Comparison of ENCODE assay signal across 1 cellular context in genomic region chr7:35801392-35802101, GRCh38.
TF ChIP-seq lines count a peak whose summit lies in the region.

No MANE protein-coding gene starts in this region.

TF ChIP-seq in K562, 482 proteins besides CTCF, POLR2A, EP300 and RAD21 (continued from another document and continues in another):
- TF ChIP-seq, protein P1, sequence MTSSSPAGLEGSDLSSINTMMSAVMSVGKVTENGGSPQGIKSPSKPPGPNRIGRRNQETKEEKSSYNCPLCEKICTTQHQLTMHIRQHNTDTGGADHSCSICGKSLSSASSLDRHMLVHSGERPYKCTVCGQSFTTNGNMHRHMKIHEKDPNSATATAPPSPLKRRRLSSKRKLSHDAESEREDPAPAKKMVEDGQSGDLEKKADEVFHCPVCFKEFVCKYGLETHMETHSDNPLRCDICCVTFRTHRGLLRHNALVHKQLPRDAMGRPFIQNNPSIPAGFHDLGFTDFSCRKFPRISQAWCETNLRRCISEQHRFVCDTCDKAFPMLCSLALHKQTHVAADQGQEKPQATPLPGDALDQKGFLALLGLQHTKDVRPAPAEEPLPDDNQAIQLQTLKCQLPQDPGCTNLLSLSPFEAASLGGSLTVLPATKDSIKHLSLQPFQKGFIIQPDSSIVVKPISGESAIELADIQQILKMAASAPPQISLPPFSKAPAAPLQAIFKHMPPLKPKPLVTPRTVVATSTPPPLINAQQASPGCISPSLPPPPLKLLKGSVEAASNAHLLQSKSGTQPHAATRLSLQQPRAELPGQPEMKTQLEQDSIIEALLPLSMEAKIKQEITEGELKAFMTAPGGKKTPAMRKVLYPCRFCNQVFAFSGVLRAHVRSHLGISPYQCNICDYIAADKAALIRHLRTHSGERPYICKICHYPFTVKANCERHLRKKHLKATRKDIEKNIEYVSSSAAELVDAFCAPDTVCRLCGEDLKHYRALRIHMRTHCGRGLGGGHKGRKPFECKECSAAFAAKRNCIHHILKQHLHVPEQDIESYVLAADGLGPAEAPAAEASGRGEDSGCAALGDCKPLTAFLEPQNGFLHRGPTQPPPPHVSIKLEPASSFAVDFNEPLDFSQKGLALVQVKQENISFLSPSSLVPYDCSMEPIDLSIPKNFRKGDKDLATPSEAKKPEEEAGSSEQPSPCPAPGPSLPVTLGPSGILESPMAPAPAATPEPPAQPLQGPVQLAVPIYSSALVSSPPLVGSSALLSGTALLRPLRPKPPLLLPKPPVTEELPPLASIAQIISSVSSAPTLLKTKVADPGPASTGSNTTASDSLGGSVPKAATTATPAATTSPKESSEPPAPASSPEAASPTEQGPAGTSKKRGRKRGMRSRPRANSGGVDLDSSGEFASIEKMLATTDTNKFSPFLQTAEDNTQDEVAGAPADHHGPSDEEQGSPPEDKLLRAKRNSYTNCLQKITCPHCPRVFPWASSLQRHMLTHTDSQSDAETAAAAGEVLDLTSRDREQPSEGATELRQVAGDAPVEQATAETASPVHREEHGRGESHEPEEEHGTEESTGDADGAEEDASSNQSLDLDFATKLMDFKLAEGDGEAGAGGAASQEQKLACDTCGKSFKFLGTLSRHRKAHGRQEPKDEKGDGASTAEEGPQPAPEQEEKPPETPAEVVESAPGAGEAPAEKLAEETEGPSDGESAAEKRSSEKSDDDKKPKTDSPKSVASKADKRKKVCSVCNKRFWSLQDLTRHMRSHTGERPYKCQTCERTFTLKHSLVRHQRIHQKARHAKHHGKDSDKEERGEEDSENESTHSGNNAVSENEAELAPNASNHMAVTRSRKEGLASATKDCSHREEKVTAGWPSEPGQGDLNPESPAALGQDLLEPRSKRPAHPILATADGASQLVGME (CRISPR knock-in tag; IDR thresholded peaks at IDR 0.05) = peak; percentile 20; the same call in 1 of the 2 replicates
- TF ChIP-seq ZFP30 (CRISPR knock-in tag; IDR thresholded peaks at IDR 0.05; ENCODE audit: borderline replicate concordance) (no peak), ETV1 (tag; conservative IDR thresholded peaks at IDR 0.05; ENCODE audit: low read depth) (no peak), BCOR (IDR thresholded peaks at IDR 0.05) (peak; percentile 55; the same call in 1 of the 2 replicates), ELK3 (CRISPR knock-in tag; IDR thresholded peaks at IDR 0.05) (no peak), ZNF699 (CRISPR knock-in tag; IDR thresholded peaks at IDR 0.05; ENCODE audit: insufficient replicate concordance) (no peak), CSDE1 (IDR thresholded peaks at IDR 0.05) (no peak), ILF3 (IDR thresholded peaks at IDR 0.05; ENCODE audit: borderline replicate concordance) (no peak), ZNF253 (CRISPR knock-in tag; conservative IDR thresholded peaks at IDR 0.05) (no peak), TARDBP (IDR thresholded peaks at IDR 0.05) (no peak), SMARCC2 (IDR thresholded peaks at IDR 0.05; ENCODE audit: low read depth) (no peak), MTA1 (IDR thresholded peaks at IDR 0.05; ENCODE audit: borderline replicate concordance) (no peak), FUS (optimal IDR thresholded peaks at IDR 0.05; ENCODE audit: low read depth, low read length) (no peak), ZNF511 (CRISPR knock-in tag; IDR thresholded peaks at IDR 0.05) (no peak; the same call in 1 of the 2 replicates), TCF15 (CRISPR knock-in tag; IDR thresholded peaks at IDR 0.05) (no peak), MEF2A (IDR thresholded peaks at IDR 0.05; ENCODE audit: control insufficient read depth, low read depth, low read length) (no peak), ZNF518B (CRISPR knock-in tag; IDR thresholded peaks at IDR 0.05) (no peak), KAT7 (CRISPR knock-in tag; IDR thresholded peaks at IDR 0.05; ENCODE audit: borderline replicate concordance) (0 out of 2 replicates have a peak, but pooled peaks have one; percentile 19), SIX5 (IDR thresholded peaks at IDR 0.05; ENCODE audit: borderline replicate concordance in 1 of 2, insufficient read depth in 1 of 2, low read depth in 1 of 2, low read length in 2 of 2) (no peak), YY1 (IDR thresholded peaks at IDR 0.05; ENCODE audit: borderline replicate concordance in 1 of 3, control insufficient read depth in 1 of 3, extremely low read depth in 1 of 3, insufficient read depth in 3 of 3, insufficient read length in 1 of 3, insufficient replicate concordance in 2 of 3, low read depth in 1 of 3, low read length in 2 of 3) (no peak), MXI1 (IDR thresholded peaks at IDR 0.05; ENCODE audit: low read depth, low read length) (no peak), NFE2L1 (tag; IDR thresholded peaks at IDR 0.05; ENCODE audit: borderline replicate concordance, low read depth) (no peak), NR4A1 (CRISPR knock-in tag; IDR thresholded peaks at IDR 0.05) (no peak), NR4A1 (tag; IDR thresholded peaks at IDR 0.05) (no peak), ZFP36 (IDR thresholded peaks at IDR 0.05; ENCODE audit: low read depth, low read length, partially characterized antibody) (no peak), SNIP1 (IDR thresholded peaks at IDR 0.05; ENCODE audit: low read depth) (no peak), ZNF79 (CRISPR knock-in tag; IDR thresholded peaks at IDR 0.05; ENCODE audit: low read depth) (no peak), TCFL5 (CRISPR knock-in tag; conservative IDR thresholded peaks at IDR 0.05) (no peak), CBFA2T3 (IDR thresholded peaks at IDR 0.05) (no peak), ZKSCAN3 (CRISPR knock-in tag; IDR thresholded peaks at IDR 0.05) (no peak), TGIF2 (CRISPR knock-in tag; IDR thresholded peaks at IDR 0.05) (no peak), SAFB (IDR thresholded peaks at IDR 0.05; ENCODE audit: borderline replicate concordance, low read depth, low read length) (0 out of 2 replicates have a peak, but pooled peaks have one; percentile 33), TRIM24 (IDR thresholded peaks at IDR 0.05) (0 out of 4 replicates have a peak, but pooled peaks of 1 of the 2 experiments have one; percentile 29), SRSF7 (optimal IDR thresholded peaks at IDR 0.05; ENCODE audit: low read depth, low read length) (no peak), ZC3H4 (CRISPR knock-in tag; IDR thresholded peaks at IDR 0.05; ENCODE audit: borderline replicate concordance) (0 out of 2 replicates have a peak, but pooled peaks have one; percentile 33), NFYB (IDR thresholded peaks at IDR 0.05; ENCODE audit: extremely low read depth, insufficient read length) (no peak), BHLHE40 (IDR thresholded peaks at IDR 0.05; ENCODE audit: low read length) (no peak), HSF4 (CRISPR knock-in tag; IDR thresholded peaks at IDR 0.05; ENCODE audit: borderline replicate concordance) (no peak), CXXC5 (CRISPR knock-in tag; IDR thresholded peaks at IDR 0.05) (no peak), POLR2AphosphoS2 (IDR thresholded peaks at IDR 0.05; ENCODE audit: low read length) (no peak), DDX20 (tag; IDR thresholded peaks at IDR 0.05; ENCODE audit: low read depth) (no peak), MAFF (IDR thresholded peaks at IDR 0.05; ENCODE audit: low read length) (no peak), OTX1 (CRISPR knock-in tag; IDR thresholded peaks at IDR 0.05) (no peak), ZNF431 (CRISPR knock-in tag; IDR thresholded peaks at IDR 0.05) (no peak), KLF6 (CRISPR knock-in tag; IDR thresholded peaks at IDR 0.05; ENCODE audit: borderline replicate concordance) (no peak), FOXK1 (CRISPR knock-in tag; IDR thresholded peaks at IDR 0.05; ENCODE audit: borderline replicate concordance) (no peak), MECOM (CRISPR knock-in tag; IDR thresholded peaks at IDR 0.05) (no peak), HDAC1 (IDR thresholded peaks at IDR 0.05) (0 out of 4 replicates have a peak, but pooled peaks of 1 of the 2 experiments have one; percentile 22), BCL6 (CRISPR knock-in tag; IDR thresholded peaks at IDR 0.05) (no peak), NEUROD1 (IDR thresholded peaks at IDR 0.05; ENCODE audit: borderline replicate concordance, low read depth, low read length, partially characterized antibody) (no peak), GABPB2 (CRISPR knock-in tag; conservative IDR thresholded peaks at IDR 0.05) (no peak), RFX7 (CRISPR knock-in tag; IDR thresholded peaks at IDR 0.05) (no peak), MCM3 (IDR thresholded peaks at IDR 0.05) (no peak), ELF1 (tag; IDR thresholded peaks at IDR 0.05) (no peak)
- TF ChIP-seq, protein P2, sequence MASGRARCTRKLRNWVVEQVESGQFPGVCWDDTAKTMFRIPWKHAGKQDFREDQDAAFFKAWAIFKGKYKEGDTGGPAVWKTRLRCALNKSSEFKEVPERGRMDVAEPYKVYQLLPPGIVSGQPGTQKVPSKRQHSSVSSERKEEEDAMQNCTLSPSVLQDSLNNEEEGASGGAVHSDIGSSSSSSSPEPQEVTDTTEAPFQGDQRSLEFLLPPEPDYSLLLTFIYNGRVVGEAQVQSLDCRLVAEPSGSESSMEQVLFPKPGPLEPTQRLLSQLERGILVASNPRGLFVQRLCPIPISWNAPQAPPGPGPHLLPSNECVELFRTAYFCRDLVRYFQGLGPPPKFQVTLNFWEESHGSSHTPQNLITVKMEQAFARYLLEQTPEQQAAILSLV (tag; IDR thresholded peaks at IDR 0.05) = no peak
- TF ChIP-seq, protein P3, sequence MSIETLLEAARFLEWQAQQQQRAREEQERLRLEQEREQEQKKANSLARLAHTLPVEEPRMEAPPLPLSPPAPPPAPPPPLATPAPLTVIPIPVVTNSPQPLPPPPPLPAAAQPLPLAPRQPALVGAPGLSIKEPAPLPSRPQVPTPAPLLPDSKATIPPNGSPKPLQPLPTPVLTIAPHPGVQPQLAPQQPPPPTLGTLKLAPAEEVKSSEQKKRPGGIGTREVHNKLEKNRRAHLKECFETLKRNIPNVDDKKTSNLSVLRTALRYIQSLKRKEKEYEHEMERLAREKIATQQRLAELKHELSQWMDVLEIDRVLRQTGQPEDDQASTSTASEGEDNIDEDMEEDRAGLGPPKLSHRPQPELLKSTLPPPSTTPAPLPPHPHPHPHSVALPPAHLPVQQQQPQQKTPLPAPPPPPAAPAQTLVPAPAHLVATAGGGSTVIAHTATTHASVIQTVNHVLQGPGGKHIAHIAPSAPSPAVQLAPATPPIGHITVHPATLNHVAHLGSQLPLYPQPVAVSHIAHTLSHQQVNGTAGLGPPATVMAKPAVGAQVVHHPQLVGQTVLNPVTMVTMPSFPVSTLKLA (conservative IDR thresholded peaks at IDR 0.05) = peak in 1 of 2 experiments; percentile 2; a peak in 1 of 4 replicates
